9 cellular contexts compared by ENCODE assay signal in genomic region chr21:33238146-33238545, GRCh38. TPM values are rescaled to one million over a fixed set of nuclear protein-coding genes. Genes with fewer than 3 reads are reported as not detected.
DNase-seq lines count a peak whose midpoint lies in the region; ATAC-seq and TF ChIP-seq lines count a peak whose summit lies in the region.
"Had no signal": no experiment of that assay in that cellular context is flagged by ENCODE, and none has a peak within 500 bp of the region (broad histone marks: within the 10 kb centered on the region; RNA-seq: fewer than 3 reads in every experiment).

No MANE protein-coding gene starts in this region.

- H4K20me1 ChIP-seq in OCI-LY3 (ENCODE audit: insufficient read depth, low read length) (peaks cover 4% of the 10 kb centered on the region; the same call in 1 of the 2 replicates), osteoblast (ENCODE audit: insufficient read depth, low read length) (peaks cover 11% of the 10 kb centered on the region)

- H3K27ac ChIP-seq in OCI-LY3 (ENCODE audit: low read length) (peak overlapping the region; percentile 95), osteoblast (ENCODE audit: low read depth, low read length) (no peak overlapping the region)
- H3K27ac ChIP-seq: SK-N-MC had no signal

- H3K36me3 ChIP-seq in OCI-LY3 (replicated peaks; ENCODE audit: low read depth, low read length) (peaks cover 15% of the 10 kb centered on the region), osteoblast (ENCODE audit: insufficient read depth, low read length) (no peaks in the 10 kb centered on the region)

- no peaks in the 10 kb centered on the region for H3K27me3 ChIP-seq in OCI-LY3 (ENCODE audit: low read depth, low read length)
- no peaks in the 10 kb centered on the region for H3K27me3 ChIP-seq in osteoblast (ENCODE audit: insufficient read depth, low read length)

- H3K27me3 Mint-ChIP-seq in glutamatergic neuron (ENCODE audit: unreplicated experiment): no peaks in the 10 kb centered on the region

- H3K4me1 ChIP-seq in OCI-LY3 (ENCODE audit: low read length) (peaks cover 43% of the 10 kb centered on the region), osteoblast (ENCODE audit: insufficient read depth, low read length) (peaks cover 10% of the 10 kb centered on the region)

- TF ChIP-seq CTCF in OCI-LY3 (IDR thresholded peaks at IDR 0.05; ENCODE audit: low read depth, low read length): no peak
- no peak for TF ChIP-seq CTCF in osteoblast (IDR thresholded peaks at IDR 0.05; ENCODE audit: extremely low read depth, low read depth, low read length)
- TF ChIP-seq CTCF in glutamatergic neuron (IDR thresholded peaks at IDR 0.05; ENCODE audit: partially characterized antibody, unreplicated experiment): no peak

- DNase-seq in osteoblast (ENCODE audit: insufficient read length, low spot score, missing footprints) (peak; percentile 60), NCI-H526 treated with DMSO at 0.1 percent for 48 hours (lab: John Stamatoyannopoulos, UW) (no peak), glutamatergic neuron (no peak)
- no peak for DNase-seq in activated CD4-positive, alpha-beta T cell treated with anti-CD3 and anti-CD28 coated beads, Interleukin-2, amount 50 U/mL, for 1 hour

- H3K4me3 Mint-ChIP-seq in glutamatergic neuron (ENCODE audit: unreplicated experiment): no peak overlapping the region

- peak overlapping the region; percentile 84 for H3K4me2 ChIP-seq in OCI-LY3 (ENCODE audit: low read length)
- no peak overlapping the region for H3K4me2 ChIP-seq in osteoblast (ENCODE audit: insufficient read depth, low read length)

- H3K36me3 Mint-ChIP-seq in glutamatergic neuron (ENCODE audit: unreplicated experiment): peaks cover 4% of the 10 kb centered on the region

- H3K4me3 ChIP-seq in OCI-LY3 (ENCODE audit: low read length) (peak overlapping the region; percentile 61), osteoblast (ENCODE audit: insufficient read depth, low read length) (no peak overlapping the region)
- H3K4me3 ChIP-seq: SK-N-MC had no signal

- no peak overlapping the region for H3K27ac Mint-ChIP-seq in glutamatergic neuron (ENCODE audit: unreplicated experiment)

- peak; percentile 21 for ATAC-seq in GM18868 (IDR thresholded peaks at IDR 0.05; ENCODE audit: unreplicated experiment)
- ATAC-seq in HG02642 (IDR thresholded peaks at IDR 0.05; ENCODE audit: poor library complexity, unreplicated experiment): peak; percentile 13
- no peak for ATAC-seq in HG02623 (IDR thresholded peaks at IDR 0.05; ENCODE audit: unreplicated experiment)

- no peaks in the 10 kb centered on the region for H3K4me1 Mint-ChIP-seq in glutamatergic neuron (ENCODE audit: low read depth, unreplicated experiment)

- no peaks in the 10 kb centered on the region for H3K9me3 ChIP-seq in OCI-LY3 (ENCODE audit: insufficient read depth, low read length)
- H3K9me3 ChIP-seq in osteoblast (ENCODE audit: low read depth, low read length): no peaks in the 10 kb centered on the region

- no peaks in the 10 kb centered on the region for H3K9me3 Mint-ChIP-seq in glutamatergic neuron (ENCODE audit: unreplicated experiment)

- peak overlapping the region; percentile 64 for H3K9ac ChIP-seq in OCI-LY3 (ENCODE audit: low read length)

- H3K79me2 ChIP-seq in OCI-LY3 (ENCODE audit: low read length) (peaks cover 79% of the 10 kb centered on the region), osteoblast (ENCODE audit: insufficient read depth, low read length) (peaks cover 36% of the 10 kb centered on the region)

- no peak overlapping the region for H2AFZ ChIP-seq in OCI-LY3 (ENCODE audit: low read depth, low read length)
- H2AFZ ChIP-seq in osteoblast (ENCODE audit: low read length): no peak overlapping the region

RNA-seq across cellular contexts. Expression of gene IFNAR2, which starts 8.4 kb away (rescaled TPM):
- total RNA-seq in osteoblast (4.0 and 5.3 TPM in 2 replicates), glutamatergic neuron (ENCODE audit: unreplicated experiment) (6.9 TPM)

RNA-seq across cellular contexts. Expression of gene IL10RB, which starts 28.0 kb away (rescaled TPM):
- total RNA-seq in osteoblast (44.9 and 52.7 TPM in 2 replicates), glutamatergic neuron (ENCODE audit: unreplicated experiment) (4.7 TPM)
